8 cellular contexts compared by ENCODE assay signal in the genomic region with DNA sequence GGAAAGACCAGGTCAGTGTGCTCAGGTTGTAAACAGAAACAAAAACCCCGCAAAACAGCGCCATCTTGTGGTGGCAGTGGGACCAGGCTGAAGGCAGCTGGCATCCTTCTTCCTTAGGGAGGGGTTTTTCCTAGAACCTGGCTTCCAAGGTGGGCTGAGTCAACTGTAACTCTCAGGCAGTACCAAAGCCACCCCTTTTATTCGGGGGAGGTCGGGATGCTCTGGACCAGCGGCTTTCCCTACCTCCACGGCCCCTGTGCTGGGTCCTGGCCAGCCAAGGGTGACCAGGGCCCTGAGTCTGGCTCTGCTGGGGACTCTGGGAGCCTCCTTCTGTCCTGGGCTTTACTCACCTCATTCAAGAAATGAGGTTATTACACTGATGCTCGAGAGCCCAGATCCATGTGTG.
A peak's percentile ranks its signal among the peaks of the same experiment; 100 is the strongest.
DNase-seq lines count a peak whose midpoint lies in the region; ATAC-seq, FAIRE-seq and TF ChIP-seq lines count a peak whose summit lies in the region.

No MANE protein-coding gene starts in this region.

- no peak for FAIRE-seq in D721Med (lab: Jason Lieb, UNC)

- intact Hi-C loops in posterior vena cava (cut with DNase I) (loop anchor here in 1 of 2 donors (5.0 kb wide), 1 partner anchor 181 kb away; no protein-coding TSS in a partner anchor), uterus (cut with DNase I; ENCODE audit: low total_unique reads) (no loop called here)

- H3K4me1 ChIP-seq in uterus = no peaks in the 10 kb centered on the region

- no peak overlapping the region for H3K4me3 ChIP-seq in uterus

- peak; percentile 93 for TF ChIP-seq RAD21 in Ishikawa (IDR thresholded peaks at IDR 0.05; ENCODE audit: low read depth)

- H3K9me3 ChIP-seq in uterus = no peaks in the 10 kb centered on the region

- no peak; the same call in 1 of the 2 replicates for TF ChIP-seq EP300 in Ishikawa (IDR thresholded peaks at IDR 0.05; ENCODE audit: borderline replicate concordance)

- TF ChIP-seq CTCF in D721Med (IDR thresholded peaks at IDR 0.05; ENCODE audit: insufficient read depth, missing control alignments) (peak; percentile 86), uterus (IDR thresholded peaks at IDR 0.05) (peak; percentile 56 to 62 (median 60))

- ATAC-seq in HG02852 (IDR thresholded peaks at IDR 0.05; ENCODE audit: unreplicated experiment) = no peak

- DNase-seq in D721Med (ENCODE audit: insufficient read length, low spot score) (peak; percentile 60), SHP77 (lab: John Stamatoyannopoulos, UW) (peak; percentile 60 to 64), germinal center (ENCODE audit: low spot score) (peak; percentile 74), posterior vena cava (ENCODE audit: low spot score) (peak; percentile 81), uterus (peak; percentile 33 to 48)
- peak; percentile 42 for DNase-seq in activated effector memory CD4-positive, alpha-beta T cell treated with Interleukin-2 at 50 U/mL for 16 hours

- no peaks in the 10 kb centered on the region for H3K27me3 ChIP-seq in uterus

- TF ChIP-seq POLR2A in uterus (IDR thresholded peaks at IDR 0.05) = no peak

- H3K27ac ChIP-seq in uterus = no peak overlapping the region

- H3K36me3 ChIP-seq in uterus = no peaks in the 10 kb centered on the region

TF ChIP-seq in Ishikawa, 13 proteins besides CTCF, POLR2A, EP300 and RAD21:
- TF ChIP-seq TAF1 (IDR thresholded peaks at IDR 0.05; ENCODE audit: low read depth) = no peak
- no peak for TF ChIP-seq ZBTB7A (IDR thresholded peaks at IDR 0.05; ENCODE audit: low read depth)
- TF ChIP-seq TEAD4 (IDR thresholded peaks at IDR 0.05) = no peak
- TF ChIP-seq CREB1 (IDR thresholded peaks at IDR 0.05; ENCODE audit: low read depth) = no peak
- TF ChIP-seq, protein P1, sequence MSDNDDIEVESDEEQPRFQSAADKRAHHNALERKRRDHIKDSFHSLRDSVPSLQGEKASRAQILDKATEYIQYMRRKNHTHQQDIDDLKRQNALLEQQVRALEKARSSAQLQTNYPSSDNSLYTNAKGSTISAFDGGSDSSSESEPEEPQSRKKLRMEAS (IDR thresholded peaks at IDR 0.05) = no peak
- TF ChIP-seq TCF12 (IDR thresholded peaks at IDR 0.05; ENCODE audit: low read depth) = no peak
- no peak for TF ChIP-seq NFIC (IDR thresholded peaks at IDR 0.05)
- TF ChIP-seq, protein P2, sequence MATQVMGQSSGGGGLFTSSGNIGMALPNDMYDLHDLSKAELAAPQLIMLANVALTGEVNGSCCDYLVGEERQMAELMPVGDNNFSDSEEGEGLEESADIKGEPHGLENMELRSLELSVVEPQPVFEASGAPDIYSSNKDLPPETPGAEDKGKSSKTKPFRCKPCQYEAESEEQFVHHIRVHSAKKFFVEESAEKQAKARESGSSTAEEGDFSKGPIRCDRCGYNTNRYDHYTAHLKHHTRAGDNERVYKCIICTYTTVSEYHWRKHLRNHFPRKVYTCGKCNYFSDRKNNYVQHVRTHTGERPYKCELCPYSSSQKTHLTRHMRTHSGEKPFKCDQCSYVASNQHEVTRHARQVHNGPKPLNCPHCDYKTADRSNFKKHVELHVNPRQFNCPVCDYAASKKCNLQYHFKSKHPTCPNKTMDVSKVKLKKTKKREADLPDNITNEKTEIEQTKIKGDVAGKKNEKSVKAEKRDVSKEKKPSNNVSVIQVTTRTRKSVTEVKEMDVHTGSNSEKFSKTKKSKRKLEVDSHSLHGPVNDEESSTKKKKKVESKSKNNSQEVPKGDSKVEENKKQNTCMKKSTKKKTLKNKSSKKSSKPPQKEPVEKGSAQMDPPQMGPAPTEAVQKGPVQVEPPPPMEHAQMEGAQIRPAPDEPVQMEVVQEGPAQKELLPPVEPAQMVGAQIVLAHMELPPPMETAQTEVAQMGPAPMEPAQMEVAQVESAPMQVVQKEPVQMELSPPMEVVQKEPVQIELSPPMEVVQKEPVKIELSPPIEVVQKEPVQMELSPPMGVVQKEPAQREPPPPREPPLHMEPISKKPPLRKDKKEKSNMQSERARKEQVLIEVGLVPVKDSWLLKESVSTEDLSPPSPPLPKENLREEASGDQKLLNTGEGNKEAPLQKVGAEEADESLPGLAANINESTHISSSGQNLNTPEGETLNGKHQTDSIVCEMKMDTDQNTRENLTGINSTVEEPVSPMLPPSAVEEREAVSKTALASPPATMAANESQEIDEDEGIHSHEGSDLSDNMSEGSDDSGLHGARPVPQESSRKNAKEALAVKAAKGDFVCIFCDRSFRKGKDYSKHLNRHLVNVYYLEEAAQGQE (IDR thresholded peaks at IDR 0.05; ENCODE audit: low read depth) = no peak
- TF ChIP-seq CEBPB (IDR thresholded peaks at IDR 0.05) = no peak
- TF ChIP-seq FOXM1 (IDR thresholded peaks at IDR 0.05; ENCODE audit: borderline replicate concordance, low read depth) = no peak
- TF ChIP-seq EGR1 (IDR thresholded peaks at IDR 0.05) = no peak
- no peak for TF ChIP-seq YY1 (IDR thresholded peaks at IDR 0.05; ENCODE audit: low read depth)
- TF ChIP-seq, protein P3, sequence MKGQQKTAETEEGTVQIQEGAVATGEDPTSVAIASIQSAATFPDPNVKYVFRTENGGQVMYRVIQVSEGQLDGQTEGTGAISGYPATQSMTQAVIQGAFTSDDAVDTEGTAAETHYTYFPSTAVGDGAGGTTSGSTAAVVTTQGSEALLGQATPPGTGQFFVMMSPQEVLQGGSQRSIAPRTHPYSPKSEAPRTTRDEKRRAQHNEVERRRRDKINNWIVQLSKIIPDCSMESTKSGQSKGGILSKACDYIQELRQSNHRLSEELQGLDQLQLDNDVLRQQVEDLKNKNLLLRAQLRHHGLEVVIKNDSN (IDR thresholded peaks at IDR 0.05) = no peak
